In genomic region chr4:141134586-141134985, GRCh38 we compare ENCODE assay signal across 1 cellular context.
TF ChIP-seq lines count a peak whose summit lies in the region.

No MANE protein-coding gene starts in this region.

TF ChIP-seq in GM23338, 12 proteins besides CTCF, POLR2A, EP300 and RAD21 (continued from another document):
- no peak for TF ChIP-seq ZNF462 (CRISPR knock-in tag; IDR thresholded peaks at IDR 0.05)
- no peak for TF ChIP-seq ZNF114 (CRISPR knock-in tag; IDR thresholded peaks at IDR 0.05)
- no peak for TF ChIP-seq NANOG (IDR thresholded peaks at IDR 0.05; ENCODE audit: borderline replicate concordance)
- no peak for TF ChIP-seq REST (IDR thresholded peaks at IDR 0.05; ENCODE audit: unreplicated experiment)
